Comparison of ENCODE assay signal across 8 cellular contexts in genomic region chr17:44794699-44795413, GRCh38. TPM values are rescaled to one million over a fixed set of nuclear protein-coding genes. Genes with fewer than 3 reads are reported as not detected.
DNase-seq lines count a peak whose midpoint lies in the region; ATAC-seq and TF ChIP-seq lines count a peak whose summit lies in the region.

No MANE protein-coding gene starts in this region.

- H3K27ac ChIP-seq in GM23338 (ENCODE audit: low read depth), result peak overlapping the region; percentile 86
- peak overlapping the region in 1 of 2 experiments; percentile 78; a peak in 2 of 4 replicates for H3K27ac ChIP-seq in SK-N-SH (ENCODE audit: low read depth in 2 of 2, low read length in 1 of 2)
- H3K27ac ChIP-seq in sigmoid colon, result peak overlapping the region; percentile 85 to 99 (median 96)

- DNase-seq in GM23338 (ENCODE audit: low spot score) (no peak), SK-N-SH (no peak), foreskin melanocyte (peak; percentile 80), sigmoid colon (peak; percentile 61), midbrain (lab: John Stamatoyannopoulos, UW) (no peak), NCI-H345 (lab: John Stamatoyannopoulos, UW) (no peak), NCI-H510A (lab: John Stamatoyannopoulos, UW) (no peak)

- H3K79me2 ChIP-seq in GM23338 (replicated peaks; ENCODE audit: insufficient read depth), result 0 out of 2 replicates have a peak, but pooled peaks cover 3% of the 10 kb centered on the region
- H3K79me2 ChIP-seq in SK-N-SH (ENCODE audit: insufficient read depth), result peaks cover 17% of the 10 kb centered on the region

- H3K9me3 ChIP-seq in SK-N-SH (no peaks in the 10 kb centered on the region), sigmoid colon (no peaks in the 10 kb centered on the region)

- no peaks in the 10 kb centered on the region for H3K27me3 ChIP-seq in GM23338 (ENCODE audit: insufficient read depth)
- no peaks in the 10 kb centered on the region for H3K27me3 ChIP-seq in SK-N-SH (ENCODE audit: insufficient read depth)
- no peaks in the 10 kb centered on the region for H3K27me3 ChIP-seq in sigmoid colon

- peaks cover 18% of the 10 kb centered on the region; the same call in 2 of the 3 replicates for H3K36me3 Mint-ChIP-seq in GM23338 (ENCODE audit: low read depth)

- H3F3A ChIP-seq in GM23338 (replicated peaks; ENCODE audit: low read depth) (peaks cover 27% of the 10 kb centered on the region; the same call in 1 of the 2 replicates), SK-N-SH (replicated peaks; ENCODE audit: insufficient read depth) (peaks cover 39% of the 10 kb centered on the region)

- TF ChIP-seq POLR2A in sigmoid colon (IDR thresholded peaks at IDR 0.05), result no peak

- TF ChIP-seq EP300 in SK-N-SH (IDR thresholded peaks at IDR 0.05; ENCODE audit: borderline replicate concordance in 1 of 2, low read depth in 1 of 2, low read length in 1 of 2) (peak in 1 of 2 experiments; percentile 57; a peak in 1 of 4 replicates), sigmoid colon (IDR thresholded peaks at IDR 0.05) (no peak)

- CTCF ChIA-PET in SK-N-SH (lab: Yijun Ruan, JAX), result interaction anchor here (0.8 to 2.5 kb wide), 6 partner anchors 9 to 139 kb away, joined by 3 to 17 read pairs (median 6); partner anchors contain the start of gene MEIOC

- H3K9me3 Mint-ChIP-seq in GM23338, result no peaks in the 10 kb centered on the region

- 47% methylated on average over 14 of the region's 14 CpGs for WGBS in SK-N-SH (ENCODE audit: low lambda C conversion rate)
- 65 to 69% methylated on average over 14 of the region's 14 CpGs for WGBS in sigmoid colon, 2 donors

- H3K4me1 ChIP-seq in GM23338 (ENCODE audit: insufficient read depth), result peaks cover 25% of the 10 kb centered on the region
- peaks cover 0 to 12% of the 10 kb centered on the region in 2 experiments; a peak in 1 of 4 replicates for H3K4me1 ChIP-seq in SK-N-SH (ENCODE audit: control insufficient read depth in 1 of 2, insufficient read depth in 2 of 2, low read depth in 1 of 2, low read length in 1 of 2)
- peaks cover 0 to 71% (median 66%) of the 10 kb centered on the region in 4 donors for H3K4me1 ChIP-seq in sigmoid colon

- H3K27ac Mint-ChIP-seq in GM23338, result peak overlapping the region; percentile 63

- H3K27me3 Mint-ChIP-seq in GM23338 (ENCODE audit: insufficient read depth, low read depth, poor library complexity), result peaks cover 12% of the 10 kb centered on the region

- H2AFZ ChIP-seq in GM23338 (no peak overlapping the region), SK-N-SH (ENCODE audit: low read depth) (no peak overlapping the region)

- TF ChIP-seq CTCF in GM23338 (conservative IDR thresholded peaks at IDR 0.05; ENCODE audit: low read depth in 2 of 2), result no peak
- TF ChIP-seq CTCF in SK-N-SH (IDR thresholded peaks at IDR 0.05), result no peak
- TF ChIP-seq CTCF in sigmoid colon (IDR thresholded peaks at IDR 0.05), result no peak

- H3K4me2 ChIP-seq in GM23338 (no peak overlapping the region), SK-N-SH (0 out of 2 replicates have a peak overlapping the region, but pooled peaks have one; percentile 21)

- ATAC-seq in GM23338 (no peak; the same call in 2 of the 3 replicates), HG03159 (IDR thresholded peaks at IDR 0.05; ENCODE audit: unreplicated experiment) (no peak)

- H3K4me3 ChIP-seq in GM23338 (no peak overlapping the region), SK-N-SH (ENCODE audit: low read depth in 2 of 2, low read length in 1 of 2) (no peak overlapping the region), sigmoid colon (peak overlapping the region in 2 of 4 donors; percentile 3 to 41)

- peaks cover 7% of the 10 kb centered on the region; the same call in 1 of the 2 replicates for H4K20me1 ChIP-seq in GM23338 (replicated peaks; ENCODE audit: insufficient read depth)
- H4K20me1 ChIP-seq in SK-N-SH (ENCODE audit: insufficient read depth), result no peaks in the 10 kb centered on the region

- no peak overlapping the region for H3K4me3 Mint-ChIP-seq in GM23338

- intact Hi-C loops in sigmoid colon (cut with DNase I), result no loop called here

- H3K4me1 Mint-ChIP-seq in GM23338, result peaks cover 35% of the 10 kb centered on the region

- POLR2A ChIA-PET in SK-N-SH (lab: Yijun Ruan, JAX), result no interaction called here

- H3K9me2 ChIP-seq in GM23338 (ENCODE audit: insufficient read depth) (no peaks in the 10 kb centered on the region), SK-N-SH (no peaks in the 10 kb centered on the region)

- H3K9ac ChIP-seq in SK-N-SH, result peak overlapping the region; percentile 39; the same call in 1 of the 2 replicates

- no peaks in the 10 kb centered on the region for H3K36me3 ChIP-seq in GM23338 (ENCODE audit: insufficient read depth)
- H3K36me3 ChIP-seq in SK-N-SH (replicated peaks in 1 of 2; ENCODE audit: control insufficient read depth in 1 of 2, insufficient read depth in 2 of 2, low read length in 1 of 2), result peaks cover 0 to 22% of the 10 kb centered on the region in 2 experiments
- no peaks in the 10 kb centered on the region for H3K36me3 ChIP-seq in sigmoid colon

- no peak for TF ChIP-seq RAD21 in SK-N-SH (IDR thresholded peaks at IDR 0.05; ENCODE audit: low read length)

TF ChIP-seq in GM23338, 12 proteins besides CTCF, POLR2A, EP300 and RAD21 (continues in another document):
- TF ChIP-seq REST (IDR thresholded peaks at IDR 0.05; ENCODE audit: unreplicated experiment), result no peak

TF ChIP-seq in SK-N-SH, 30 proteins besides CTCF, POLR2A, EP300 and RAD21 (continues in another document):
- TF ChIP-seq NRF1 (IDR thresholded peaks at IDR 0.05; ENCODE audit: low read depth, low read length) (no peak), USF1 (IDR thresholded peaks at IDR 0.05; ENCODE audit: borderline replicate concordance, low read depth) (no peak), FOXM1 (IDR thresholded peaks at IDR 0.05; ENCODE audit: low read depth) (no peak), NFIC (IDR thresholded peaks at IDR 0.05; ENCODE audit: borderline replicate concordance) (no peak), ELF1 (IDR thresholded peaks at IDR 0.05) (no peak), SIN3A (IDR thresholded peaks at IDR 0.05; ENCODE audit: borderline replicate concordance, low read depth, low read length) (peak; percentile 53; the same call in 1 of the 2 replicates), POLR2AphosphoS5 (IDR thresholded peaks at IDR 0.05; ENCODE audit: low read depth, low read length) (peak; percentile 30; the same call in 1 of the 2 replicates), SMC3 (IDR thresholded peaks at IDR 0.05; ENCODE audit: low read depth, low read length) (no peak), CHD2 (IDR thresholded peaks at IDR 0.05; ENCODE audit: low read length, partially characterized antibody) (no peak), YY1 (IDR thresholded peaks at IDR 0.05; ENCODE audit: low read depth) (0 out of 2 replicates have a peak, but pooled peaks have one; percentile 36), GATA2 (CRISPR knock-in tag; IDR thresholded peaks at IDR 0.05) (no peak), MEF2A (IDR thresholded peaks at IDR 0.05; ENCODE audit: borderline replicate concordance, low read depth) (0 out of 2 replicates have a peak, but pooled peaks have one; percentile 22), EZH2phosphoT487 (IDR thresholded peaks at IDR 0.05; ENCODE audit: borderline replicate concordance, low read depth) (no peak), TEAD4 (IDR thresholded peaks at IDR 0.05; ENCODE audit: borderline replicate concordance, insufficient read depth) (no peak)
- TF ChIP-seq, protein P1, sequence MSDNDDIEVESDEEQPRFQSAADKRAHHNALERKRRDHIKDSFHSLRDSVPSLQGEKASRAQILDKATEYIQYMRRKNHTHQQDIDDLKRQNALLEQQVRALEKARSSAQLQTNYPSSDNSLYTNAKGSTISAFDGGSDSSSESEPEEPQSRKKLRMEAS (IDR thresholded peaks at IDR 0.05; ENCODE audit: low read depth), result no peak
- TF ChIP-seq, protein P2, sequence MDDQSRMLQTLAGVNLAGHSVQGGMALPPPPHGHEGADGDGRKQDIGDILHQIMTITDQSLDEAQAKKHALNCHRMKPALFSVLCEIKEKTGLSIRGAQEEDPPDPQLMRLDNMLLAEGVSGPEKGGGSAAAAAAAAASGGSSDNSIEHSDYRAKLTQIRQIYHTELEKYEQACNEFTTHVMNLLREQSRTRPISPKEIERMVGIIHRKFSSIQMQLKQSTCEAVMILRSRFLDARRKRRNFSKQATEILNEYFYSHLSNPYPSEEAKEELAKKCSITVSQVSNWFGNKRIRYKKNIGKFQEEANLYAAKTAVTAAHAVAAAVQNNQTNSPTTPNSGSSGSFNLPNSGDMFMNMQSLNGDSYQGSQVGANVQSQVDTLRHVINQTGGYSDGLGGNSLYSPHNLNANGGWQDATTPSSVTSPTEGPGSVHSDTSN (IDR thresholded peaks at IDR 0.05), result peak; percentile 79

RNA-seq across cellular contexts. Expression of gene GJC1, which starts 35.2 kb away (rescaled TPM):
- total RNA-seq in GM23338 (2014; rRNA removed; shearing (Covaris generic)), result 87.8 and 99.2 TPM in 2 replicates
- polyA plus RNA-seq in GM23338 (2016; fragmentation: Nextera tagmentation; extraction: Ambion mirVana) (32.0 and 34.7 TPM in 2 replicates), SK-N-SH (2012; rRNA removed) (15.2 and 15.6 TPM in 2 replicates), sigmoid colon (1 to 10 TPM in 1 of 3 donors, under 1 TPM in 2; 0.23 to 4.7 (median 0.60) TPM)
- 15.7 and 16.6 TPM in 2 replicates for polyA plus RNA-seq in SK-N-SH (2012; cell fraction: cytosol; rRNA removed)
- 8.5 and 13.7 TPM in 2 replicates for polyA plus RNA-seq in SK-N-SH (2012; cell fraction: nucleus; rRNA removed)
- 100 to 1,000 TPM in 1 of 4 donors, 10 to 100 TPM in 3; 68.0 to 134 (median 82.7) TPM for total RNA-seq in sigmoid colon

RNA-seq across cellular contexts. Expression of gene ADAM11, which starts 36.1 kb away (rescaled TPM):
- total RNA-seq in GM23338 (2014; rRNA removed; shearing (Covaris generic)), result 4.4 and 4.7 TPM in 2 replicates
- polyA plus RNA-seq in GM23338 (2016; fragmentation: Nextera tagmentation; extraction: Ambion mirVana) (0.54 and 0.55 TPM in 2 replicates), SK-N-SH (2012; rRNA removed) (1.8 and 2.5 TPM in 2 replicates), sigmoid colon (under 1 TPM in 2 of 3 donors, not detected in 1; under 0.01 to 0.61 TPM)
- polyA plus RNA-seq in SK-N-SH (2012; cell fraction: cytosol; rRNA removed), result 1.2 and 1.3 TPM in 2 replicates
- polyA plus RNA-seq in SK-N-SH (2012; cell fraction: nucleus; rRNA removed), result 6.0 and 9.8 TPM in 2 replicates
- total RNA-seq in sigmoid colon, result 1 to 10 TPM; 1.8 to 3.3 (median 3.2) TPM

RNA-seq across cellular contexts. Expression of gene HIGD1B, which starts 52.8 kb away (rescaled TPM):
- total RNA-seq in GM23338 (2014; rRNA removed; shearing (Covaris generic)), result not detected in 2 replicates
- polyA plus RNA-seq in GM23338 (2016; fragmentation: Nextera tagmentation; extraction: Ambion mirVana), result not detected in 2 replicates
- not detected in 2 replicates for polyA plus RNA-seq in SK-N-SH (2012; rRNA removed)
- not detected in 2 replicates for polyA plus RNA-seq in SK-N-SH (2012; cell fraction: cytosol; rRNA removed)
- not detected in 2 replicates for polyA plus RNA-seq in SK-N-SH (2012; cell fraction: nucleus; rRNA removed)
- total RNA-seq in sigmoid colon, result 1 to 10 TPM in 2 of 4 donors, not detected in 2; 1.8 to 2.5 TPM
- polyA plus RNA-seq in sigmoid colon, result 1 to 10 TPM in 1 of 3 donors, not detected in 2; 1.1 TPM

Comparison
In these comparisons a context has a peak if more than half of its experiments do, and no peak if none do; other contexts are left out.
1. DNase-seq: peak in foreskin melanocyte (single experiment) and sigmoid colon (single experiment); none in GM23338 (single experiment), SK-N-SH (single experiment), midbrain (single experiment), NCI-H345 (single experiment) and NCI-H510A (single experiment).